Comparison of ENCODE assay signal across 15 cellular contexts in genomic region chr12:3336606-3337311, GRCh38.
DNase-seq lines count a peak whose midpoint lies in the region; ATAC-seq and TF ChIP-seq lines count a peak whose summit lies in the region.
"Had no signal": no experiment of that assay in that cellular context is flagged by ENCODE, and none has a peak within 500 bp of the region (broad histone marks: within the 10 kb centered on the region; RNA-seq: fewer than 3 reads in every experiment).

No MANE protein-coding gene starts in this region.

- no TSS peak for BruUV-seq in mammary epithelial cell (replicated peaks; lab: Mats Ljungman, UMichigan)

- H2AFZ ChIP-seq in mammary epithelial cell (ENCODE audit: low read depth, low read length) = peak overlapping the region; percentile 36

- H3K4me3 ChIP-seq in mammary epithelial cell (replicated peaks in 1 of 3; ENCODE audit: insufficient read depth in 1 of 3, low read depth in 2 of 3, low read length in 3 of 3) (no peak overlapping the region), iPS-20b (ENCODE audit: low read length) (no peak overlapping the region)
- H3K4me3 ChIP-seq: gastrocnemius medialis, HAP-1 had no signal

- H3K27me3 ChIP-seq in mammary epithelial cell (ENCODE audit: insufficient read depth, low read length) = no peaks in the 10 kb centered on the region
- H3K27me3 ChIP-seq in iPS-20b (ENCODE audit: insufficient read depth, low read length) = no peaks in the 10 kb centered on the region; the same call in 1 of the 2 replicates
- H3K27me3 ChIP-seq: gastrocnemius medialis had no signal

- H3K4me3 Mint-ChIP-seq in T-helper 2 cell treated with Interferon-gamma antibody and Interleukin-4, amounts not matched to agents 5 μg/mL and 100 μg/mL, for 36 hours = no peak overlapping the region

- ATAC-seq in sciatic nerve = peak; percentile 85
- no peak for ATAC-seq in GM18873 (IDR thresholded peaks at IDR 0.05; ENCODE audit: low FRiP score, unreplicated experiment)
- ATAC-seq: gastrocnemius medialis had no signal

- H3K36me3 ChIP-seq in mammary epithelial cell (ENCODE audit: insufficient read depth, low read length) (no peaks in the 10 kb centered on the region), iPS-20b (ENCODE audit: insufficient read depth, low read depth, low read length) (no peaks in the 10 kb centered on the region)
- H3K36me3 ChIP-seq: gastrocnemius medialis, HAP-1 had no signal

- H3K9me3 ChIP-seq in mammary epithelial cell (replicated peaks; ENCODE audit: insufficient read depth, low read length) (no peaks in the 10 kb centered on the region), iPS-20b (ENCODE audit: insufficient read depth, low read depth, low read length) (no peaks in the 10 kb centered on the region)
- H3K9me3 ChIP-seq: gastrocnemius medialis, HAP-1 had no signal

- H3K79me2 ChIP-seq in mammary epithelial cell (ENCODE audit: insufficient read depth, low read length) = no peaks in the 10 kb centered on the region

- in situ Hi-C loops in mammary epithelial cell (cut with MboI; ENCODE audit: low sequenced_read_pairs in 2 of 2) = no loop called here

- no peaks in the 10 kb centered on the region for H3K36me3 Mint-ChIP-seq in T-helper 2 cell treated with Interferon-gamma antibody and Interleukin-4, amounts not matched to agents 5 μg/mL and 100 μg/mL, for 36 hours (ENCODE audit: low read depth)

- peak; percentile 9 for DNase-seq in M059J (ENCODE audit: low read depth)
- peak; percentile 72 for DNase-seq in mammary epithelial cell
- no peak for DNase-seq in sciatic nerve (ENCODE audit: low spot score)
- no peak for DNase-seq in T-helper 2 cell treated with Interferon-gamma antibody and Interleukin-4, amounts not matched to agents 5 μg/mL and 100 μg/mL, for 36 hours (ENCODE audit: low spot score)
- DNase-seq in activated effector memory CD4-positive, alpha-beta T cell treated with anti-CD3 and anti-CD28 coated beads, Interleukin-2, amount 50 U/mL, for 16 hours = no peak
- no peak for DNase-seq in HK-2 (ENCODE audit: unreplicated experiment)
- DNase-seq: activated T-cell treated with anti-CD3 and anti-CD28 coated beads, Interleukin-2, amount 50 U/mL, for 48 hours; COR-L47; gastrocnemius medialis; Karpas-422; mesendoderm; RPMI8226 had no signal

- dilution Hi-C loops in mammary epithelial cell (cut with HindIII; ENCODE audit: low sequenced_read_pairs) = no loop called here

- peak overlapping the region; percentile 1 for H3K4me2 ChIP-seq in mammary epithelial cell (ENCODE audit: insufficient read depth, low read depth, low read length)

- no peaks in the 10 kb centered on the region for H4K20me1 ChIP-seq in mammary epithelial cell (ENCODE audit: insufficient read depth, low read length)

- TF ChIP-seq CTCF in mammary epithelial cell (conservative IDR thresholded peaks at IDR 0.05 in 1 of 2, IDR thresholded peaks at IDR 0.05 in 1 of 2; ENCODE audit: extremely low read depth in 1 of 2, insufficient read depth in 1 of 2, low read depth in 1 of 2, low read length in 2 of 2) = no peak

- peaks cover 10% of the 10 kb centered on the region for H3K27me3 Mint-ChIP-seq in T-helper 2 cell treated with Interferon-gamma antibody and Interleukin-4, amounts not matched to agents 5 μg/mL and 100 μg/mL, for 36 hours (ENCODE audit: low read depth)

- 18% methylated on average over 12 of the region's 13 CpGs for WGBS in mammary epithelial cell (ENCODE audit: low coverage, missing lambda C conversion rate)

- H3K27ac Mint-ChIP-seq in T-helper 2 cell treated with Interferon-gamma antibody and Interleukin-4, amounts not matched to agents 5 μg/mL and 100 μg/mL, for 36 hours = no peak overlapping the region

- CTCF ChIA-PET in mammary epithelial cell (lab: Charles Lee; ENCODE audit: low non-redundant PET) = interaction anchor here (0.7 kb wide), 1 partner anchor 16 kb away, joined by 3 read pairs; no protein-coding TSS in a partner anchor

- H3K27ac ChIP-seq in mammary epithelial cell (ENCODE audit: insufficient read depth, low read depth, low read length) = peak overlapping the region; percentile 11
- H3K27ac ChIP-seq in iPS-20b (ENCODE audit: low read length) = no peak overlapping the region
- H3K27ac ChIP-seq: gastrocnemius medialis had no signal

- H3K9me3 Mint-ChIP-seq in T-helper 2 cell treated with Interferon-gamma antibody and Interleukin-4, amounts not matched to agents 5 μg/mL and 100 μg/mL, for 36 hours = no peaks in the 10 kb centered on the region

- H3K9ac ChIP-seq in mammary epithelial cell (ENCODE audit: insufficient read depth, low read length) (no peak overlapping the region), iPS-20b (ENCODE audit: low read depth, low read length) (peak overlapping the region; percentile 47; the same call in 1 of the 2 replicates)

- peaks cover 26% of the 10 kb centered on the region for H3K4me1 ChIP-seq in mammary epithelial cell (ENCODE audit: insufficient read depth, low read length)
- peaks cover 17% of the 10 kb centered on the region for H3K4me1 ChIP-seq in iPS-20b (ENCODE audit: insufficient read depth, low read length)
- H3K4me1 ChIP-seq: gastrocnemius medialis, HAP-1 had no signal

- H3K4me1 Mint-ChIP-seq in T-helper 2 cell treated with Interferon-gamma antibody and Interleukin-4, amounts not matched to agents 5 μg/mL and 100 μg/mL, for 36 hours (ENCODE audit: low read depth) = no peaks in the 10 kb centered on the region

- intact Hi-C loops in mammary epithelial cell (cut with micrococcal nuclease) (no loop called here), sciatic nerve (cut with DNase I) (no loop called here)

Comparison
In these comparisons a context has a peak if more than half of its experiments do, and no peak if none do; other contexts are left out.
1. DNase-seq: peak in M059J (single experiment) and mammary epithelial cell (single experiment); none in sciatic nerve (single experiment), T-helper 2 cell treated with Interferon-gamma antibody and Interleukin-4, amounts not matched to agents 5 μg/mL and 100 μg/mL, for 36 hours (single experiment), activated effector memory CD4-positive, alpha-beta T cell treated with anti-CD3 and anti-CD28 coated beads, Interleukin-2, amount 50 U/mL, for 16 hours (single experiment) and HK-2 (single experiment).